ENCODE assay signal across 1 cellular context in the genomic region with DNA sequence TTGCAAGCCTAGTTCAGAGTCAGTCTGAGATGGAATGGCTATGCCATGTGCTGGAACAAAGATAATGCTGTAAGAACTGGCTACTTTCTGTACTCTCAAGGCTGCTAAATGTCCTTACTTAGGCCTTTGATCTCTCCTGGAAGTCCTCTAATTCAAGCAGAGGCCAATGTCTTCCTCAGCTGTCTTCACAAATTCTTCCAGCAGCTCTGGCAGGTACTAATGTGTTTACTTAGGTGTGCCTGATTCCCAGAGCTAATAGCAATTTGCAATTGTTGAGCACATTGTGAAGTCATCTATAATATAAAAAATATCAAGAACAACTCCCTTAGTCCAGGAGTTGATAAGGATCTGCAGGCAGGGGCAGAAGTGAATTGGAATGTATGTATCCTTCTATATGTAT.
TF ChIP-seq lines count a peak whose summit lies in the region.

No MANE protein-coding gene starts in this region.

TF ChIP-seq in GM23338, 12 proteins besides CTCF, POLR2A, EP300 and RAD21 (continued from another document):
- TF ChIP-seq, protein P1, sequence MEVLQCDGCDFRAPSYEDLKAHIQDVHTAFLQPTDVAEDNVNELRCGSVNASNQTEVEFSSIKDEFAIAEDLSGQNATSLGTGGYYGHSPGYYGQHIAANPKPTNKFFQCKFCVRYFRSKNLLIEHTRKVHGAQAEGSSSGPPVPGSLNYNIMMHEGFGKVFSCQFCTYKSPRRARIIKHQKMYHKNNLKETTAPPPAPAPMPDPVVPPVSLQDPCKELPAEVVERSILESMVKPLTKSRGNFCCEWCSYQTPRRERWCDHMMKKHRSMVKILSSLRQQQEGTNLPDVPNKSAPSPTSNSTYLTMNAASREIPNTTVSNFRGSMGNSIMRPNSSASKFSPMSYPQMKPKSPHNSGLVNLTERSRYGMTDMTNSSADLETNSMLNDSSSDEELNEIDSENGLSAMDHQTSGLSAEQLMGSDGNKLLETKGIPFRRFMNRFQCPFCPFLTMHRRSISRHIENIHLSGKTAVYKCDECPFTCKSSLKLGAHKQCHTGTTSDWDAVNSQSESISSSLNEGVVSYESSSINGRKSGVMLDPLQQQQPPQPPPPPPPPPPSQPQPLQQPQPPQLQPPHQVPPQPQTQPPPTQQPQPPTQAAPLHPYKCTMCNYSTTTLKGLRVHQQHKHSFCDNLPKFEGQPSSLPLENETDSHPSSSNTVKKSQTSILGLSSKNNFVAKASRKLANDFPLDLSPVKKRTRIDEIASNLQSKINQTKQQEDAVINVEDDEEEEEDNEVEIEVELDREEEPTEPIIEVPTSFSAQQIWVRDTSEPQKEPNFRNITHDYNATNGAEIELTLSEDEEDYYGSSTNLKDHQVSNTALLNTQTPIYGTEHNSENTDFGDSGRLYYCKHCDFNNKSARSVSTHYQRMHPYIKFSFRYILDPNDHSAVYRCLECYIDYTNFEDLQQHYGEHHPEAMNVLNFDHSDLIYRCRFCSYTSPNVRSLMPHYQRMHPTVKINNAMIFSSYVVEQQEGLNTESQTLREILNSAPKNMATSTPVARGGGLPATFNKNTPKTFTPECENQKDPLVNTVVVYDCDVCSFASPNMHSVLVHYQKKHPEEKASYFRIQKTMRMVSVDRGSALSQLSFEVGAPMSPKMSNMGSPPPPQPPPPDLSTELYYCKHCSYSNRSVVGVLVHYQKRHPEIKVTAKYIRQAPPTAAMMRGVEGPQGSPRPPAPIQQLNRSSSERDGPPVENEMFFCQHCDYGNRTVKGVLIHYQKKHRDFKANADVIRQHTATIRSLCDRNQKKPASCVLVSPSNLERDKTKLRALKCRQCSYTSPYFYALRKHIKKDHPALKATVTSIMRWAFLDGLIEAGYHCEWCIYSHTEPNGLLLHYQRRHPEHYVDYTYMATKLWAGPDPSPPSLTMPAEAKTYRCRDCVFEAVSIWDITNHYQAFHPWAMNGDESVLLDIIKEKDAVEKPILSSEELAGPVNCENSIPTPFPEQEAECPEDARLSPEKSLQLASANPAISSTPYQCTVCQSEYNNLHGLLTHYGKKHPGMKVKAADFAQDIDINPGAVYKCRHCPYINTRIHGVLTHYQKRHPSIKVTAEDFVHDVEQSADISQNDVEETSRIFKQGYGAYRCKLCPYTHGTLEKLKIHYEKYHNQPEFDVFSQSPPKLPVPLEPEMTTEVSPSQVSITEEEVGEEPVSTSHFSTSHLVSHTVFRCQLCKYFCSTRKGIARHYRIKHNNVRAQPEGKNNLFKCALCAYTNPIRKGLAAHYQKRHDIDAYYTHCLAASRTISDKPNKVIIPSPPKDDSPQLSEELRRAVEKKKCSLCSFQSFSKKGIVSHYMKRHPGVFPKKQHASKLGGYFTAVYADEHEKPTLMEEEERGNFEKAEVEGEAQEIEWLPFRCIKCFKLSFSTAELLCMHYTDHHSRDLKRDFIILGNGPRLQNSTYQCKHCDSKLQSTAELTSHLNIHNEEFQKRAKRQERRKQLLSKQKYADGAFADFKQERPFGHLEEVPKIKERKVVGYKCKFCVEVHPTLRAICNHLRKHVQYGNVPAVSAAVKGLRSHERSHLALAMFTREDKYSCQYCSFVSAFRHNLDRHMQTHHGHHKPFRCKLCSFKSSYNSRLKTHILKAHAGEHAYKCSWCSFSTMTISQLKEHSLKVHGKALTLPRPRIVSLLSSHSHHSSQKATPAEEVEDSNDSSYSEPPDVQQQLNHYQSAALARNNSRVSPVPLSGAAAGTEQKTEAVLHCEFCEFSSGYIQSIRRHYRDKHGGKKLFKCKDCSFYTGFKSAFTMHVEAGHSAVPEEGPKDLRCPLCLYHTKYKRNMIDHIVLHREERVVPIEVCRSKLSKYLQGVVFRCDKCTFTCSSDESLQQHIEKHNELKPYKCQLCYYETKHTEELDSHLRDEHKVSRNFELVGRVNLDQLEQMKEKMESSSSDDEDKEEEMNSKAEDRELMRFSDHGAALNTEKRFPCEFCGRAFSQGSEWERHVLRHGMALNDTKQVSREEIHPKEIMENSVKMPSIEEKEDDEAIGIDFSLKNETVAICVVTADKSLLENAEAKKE (CRISPR knock-in tag; IDR thresholded peaks at IDR 0.05): no peak
- TF ChIP-seq, protein P2, sequence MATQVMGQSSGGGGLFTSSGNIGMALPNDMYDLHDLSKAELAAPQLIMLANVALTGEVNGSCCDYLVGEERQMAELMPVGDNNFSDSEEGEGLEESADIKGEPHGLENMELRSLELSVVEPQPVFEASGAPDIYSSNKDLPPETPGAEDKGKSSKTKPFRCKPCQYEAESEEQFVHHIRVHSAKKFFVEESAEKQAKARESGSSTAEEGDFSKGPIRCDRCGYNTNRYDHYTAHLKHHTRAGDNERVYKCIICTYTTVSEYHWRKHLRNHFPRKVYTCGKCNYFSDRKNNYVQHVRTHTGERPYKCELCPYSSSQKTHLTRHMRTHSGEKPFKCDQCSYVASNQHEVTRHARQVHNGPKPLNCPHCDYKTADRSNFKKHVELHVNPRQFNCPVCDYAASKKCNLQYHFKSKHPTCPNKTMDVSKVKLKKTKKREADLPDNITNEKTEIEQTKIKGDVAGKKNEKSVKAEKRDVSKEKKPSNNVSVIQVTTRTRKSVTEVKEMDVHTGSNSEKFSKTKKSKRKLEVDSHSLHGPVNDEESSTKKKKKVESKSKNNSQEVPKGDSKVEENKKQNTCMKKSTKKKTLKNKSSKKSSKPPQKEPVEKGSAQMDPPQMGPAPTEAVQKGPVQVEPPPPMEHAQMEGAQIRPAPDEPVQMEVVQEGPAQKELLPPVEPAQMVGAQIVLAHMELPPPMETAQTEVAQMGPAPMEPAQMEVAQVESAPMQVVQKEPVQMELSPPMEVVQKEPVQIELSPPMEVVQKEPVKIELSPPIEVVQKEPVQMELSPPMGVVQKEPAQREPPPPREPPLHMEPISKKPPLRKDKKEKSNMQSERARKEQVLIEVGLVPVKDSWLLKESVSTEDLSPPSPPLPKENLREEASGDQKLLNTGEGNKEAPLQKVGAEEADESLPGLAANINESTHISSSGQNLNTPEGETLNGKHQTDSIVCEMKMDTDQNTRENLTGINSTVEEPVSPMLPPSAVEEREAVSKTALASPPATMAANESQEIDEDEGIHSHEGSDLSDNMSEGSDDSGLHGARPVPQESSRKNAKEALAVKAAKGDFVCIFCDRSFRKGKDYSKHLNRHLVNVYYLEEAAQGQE (IDR thresholded peaks at IDR 0.05; ENCODE audit: unreplicated experiment): no peak
- TF ChIP-seq, protein P3, sequence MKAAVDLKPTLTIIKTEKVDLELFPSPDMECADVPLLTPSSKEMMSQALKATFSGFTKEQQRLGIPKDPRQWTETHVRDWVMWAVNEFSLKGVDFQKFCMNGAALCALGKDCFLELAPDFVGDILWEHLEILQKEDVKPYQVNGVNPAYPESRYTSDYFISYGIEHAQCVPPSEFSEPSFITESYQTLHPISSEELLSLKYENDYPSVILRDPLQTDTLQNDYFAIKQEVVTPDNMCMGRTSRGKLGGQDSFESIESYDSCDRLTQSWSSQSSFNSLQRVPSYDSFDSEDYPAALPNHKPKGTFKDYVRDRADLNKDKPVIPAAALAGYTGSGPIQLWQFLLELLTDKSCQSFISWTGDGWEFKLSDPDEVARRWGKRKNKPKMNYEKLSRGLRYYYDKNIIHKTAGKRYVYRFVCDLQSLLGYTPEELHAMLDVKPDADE (IDR thresholded peaks at IDR 0.05): no peak
- TF ChIP-seq JUNB (IDR thresholded peaks at IDR 0.05; ENCODE audit: unreplicated experiment): no peak
- no peak for TF ChIP-seq EZH2 (IDR thresholded peaks at IDR 0.05; ENCODE audit: low read depth, unreplicated experiment)
TF ChIP-seq in GM23338: peak in this region for 0.
